In the genomic region with DNA sequence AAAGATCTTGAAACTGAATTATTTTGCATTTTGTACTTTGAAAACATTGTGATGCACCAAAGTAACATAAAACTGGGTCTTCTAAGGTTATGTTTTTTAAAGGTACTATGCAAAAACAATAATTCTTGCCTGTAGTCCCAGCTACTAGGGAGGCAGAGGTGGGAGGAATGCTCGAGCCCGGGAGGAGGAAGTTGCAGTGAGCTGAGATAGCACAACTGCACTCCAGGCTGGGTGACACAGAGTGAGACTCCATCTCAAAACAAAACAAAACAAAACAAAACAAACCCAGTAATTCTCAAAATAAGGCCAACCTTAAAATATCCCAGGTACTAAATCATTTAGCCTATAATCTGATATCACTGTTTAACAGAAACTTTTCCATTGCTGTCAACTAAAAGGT, we compare ENCODE assay signal across 22 cellular contexts.
DNase-seq lines count a peak whose midpoint lies in the region; ATAC-seq, FAIRE-seq and TF ChIP-seq lines count a peak whose summit lies in the region.
"Had no signal": no experiment of that assay in that cellular context is flagged by ENCODE, and none has a peak within 500 bp of the region (broad histone marks: within the 10 kb centered on the region; RNA-seq: fewer than 3 reads in every experiment).

No MANE protein-coding gene starts in this region.

- H3K36me3 ChIP-seq in endodermal cell (ENCODE audit: control insufficient read depth, insufficient read depth, low read length) (no peaks in the 10 kb centered on the region), adrenal gland (replicated peaks in 1 of 2) (no peaks in the 10 kb centered on the region)
- H3K36me3 ChIP-seq: SJCRH30, spleen, upper lobe of right lung had no signal

- H3K4me2 ChIP-seq in A549, result 0 out of 3 replicates have a peak overlapping the region, but pooled peaks have one; percentile 7

- DNase-seq in A549 (ENCODE audit: low read depth in 1 of 2, low spot score in 1 of 2) (no peak), M059J (ENCODE audit: low read depth) (peak; percentile 43), endodermal cell (no peak), adrenal gland (no peak)
- DNase-seq: activated CD4-positive, alpha-beta memory T cell treated with anti-CD3 and anti-CD28 coated beads, Interleukin-2, amount 10 ng/mL, durations not matched to agents 7 days and 5 days; CD4-positive, alpha-beta memory T cell; effector memory CD8-positive, alpha-beta T cell; foreskin melanocyte; GOT3; left ventricle myocardium superior; NCI-H1436 treated with DMSO at 0.1 percent for 48 hours; NCI-H446; SJCRH30; spleen; stimulated activated naive CD4-positive, alpha-beta T cell treated with Interleukin-2 at 50 U/mL for 16 hours; upper lobe of right lung had no signal

- no peak overlapping the region for H3K4me3 Mint-ChIP-seq in endodermal cell
- H3K4me3 Mint-ChIP-seq: activated CD4-positive, alpha-beta memory T cell treated with anti-CD3 and anti-CD28 coated beads, Interleukin-2, amount 10 ng/mL, durations not matched to agents 7 days and 5 days; CD4-positive, alpha-beta memory T cell; effector memory CD8-positive, alpha-beta T cell had no signal

- no peak for ATAC-seq in A549
- ATAC-seq in GM21529 (IDR thresholded peaks at IDR 0.05; ENCODE audit: unreplicated experiment), result peak; percentile 65
- ATAC-seq in GM18867 (IDR thresholded peaks at IDR 0.05; ENCODE audit: unreplicated experiment), result no peak
- ATAC-seq in GM21528 (IDR thresholded peaks at IDR 0.05; ENCODE audit: low FRiP score, unreplicated experiment), result no peak
- ATAC-seq in GM19452 (IDR thresholded peaks at IDR 0.05; ENCODE audit: unreplicated experiment), result no peak
- ATAC-seq: effector memory CD8-positive, alpha-beta T cell; left ventricle myocardium superior; upper lobe of right lung had no signal

- FAIRE-seq in A549 (lab: Jason Lieb, UNC), result no peak

- H3K9me3 ChIP-seq in A549, result no peaks in the 10 kb centered on the region
- H3K9me3 ChIP-seq in endodermal cell (ENCODE audit: control insufficient read depth, low read length), result no peaks in the 10 kb centered on the region
- no peaks in the 10 kb centered on the region for H3K9me3 ChIP-seq in adrenal gland (replicated peaks in 1 of 3)
- H3K9me3 ChIP-seq: SJCRH30, spleen, upper lobe of right lung had no signal

- H3K9me3 Mint-ChIP-seq in endodermal cell, result no peaks in the 10 kb centered on the region
- H3K9me3 Mint-ChIP-seq: activated CD4-positive, alpha-beta memory T cell treated with anti-CD3 and anti-CD28 coated beads, Interleukin-2, amount 10 ng/mL, durations not matched to agents 7 days and 5 days; CD4-positive, alpha-beta memory T cell; effector memory CD8-positive, alpha-beta T cell; IgD-negative memory B cell had no signal

- intact Hi-C loops in adrenal gland (cut with DNase I), result no loop called here

- 67% methylated on average over 2 of the region's 2 CpGs for whole genome bisulfite sequencing in A549 (ENCODE audit: missing lambda C conversion rate)
- WGBS in endodermal cell (ENCODE audit: insufficient coverage in 1 of 2, insufficient read length in 1 of 2), 2 experiments, result 84% methylated on average over 2 of the region's 2 CpGs; no CpG with 5 or more reads in 1 of the 2 experiments
- WGBS in adrenal gland, 4 donors, result 16 to 37% (median 20%) methylated on average over 2 of the region's 2 CpGs

- no peak for TF ChIP-seq RAD21 in A549 (conservative IDR thresholded peaks at IDR 0.05 in 1 of 2, IDR thresholded peaks at IDR 0.05 in 1 of 2)

- H3K4me1 ChIP-seq in A549 (peaks cover 26% of the 10 kb centered on the region), endodermal cell (ENCODE audit: control insufficient read depth, insufficient read depth, low read length) (no peaks in the 10 kb centered on the region), adrenal gland (replicated peaks in 1 of 2) (no peaks in the 10 kb centered on the region)
- H3K4me1 ChIP-seq: SJCRH30, upper lobe of right lung had no signal

- H3K27ac ChIP-seq in A549 (no peak overlapping the region), endodermal cell (ENCODE audit: low read depth, low read length) (no peak overlapping the region), adrenal gland (no peak overlapping the region)
- H3K27ac ChIP-seq: SJCRH30, spleen, upper lobe of right lung had no signal

- H3K4me3 ChIP-seq in A549, result no peak overlapping the region
- H3K4me3 ChIP-seq in endodermal cell (ENCODE audit: low read length), result no peak overlapping the region
- H3K4me3 ChIP-seq in adrenal gland, result no peak overlapping the region
- H3K4me3 ChIP-seq: SJCRH30, spleen, upper lobe of right lung had no signal

- H3K27me3 ChIP-seq in endodermal cell (ENCODE audit: control insufficient read depth, insufficient read depth, low read length, poor library complexity, severe bottlenecking) (no peaks in the 10 kb centered on the region), adrenal gland (no peaks in the 10 kb centered on the region)
- H3K27me3 ChIP-seq: SJCRH30, spleen, upper lobe of right lung had no signal

- no peak for TF ChIP-seq POLR2A in A549 (IDR thresholded peaks at IDR 0.05; ENCODE audit: low read length)
- no peak for TF ChIP-seq POLR2A in adrenal gland (IDR thresholded peaks at IDR 0.05)

- peaks cover 4% of the 10 kb centered on the region for H3K4me1 Mint-ChIP-seq in endodermal cell
- H3K4me1 Mint-ChIP-seq: activated CD4-positive, alpha-beta memory T cell treated with anti-CD3 and anti-CD28 coated beads, Interleukin-2, amount 10 ng/mL, durations not matched to agents 7 days and 5 days had no signal

- no peak for TF ChIP-seq EP300 in A549 (IDR thresholded peaks at IDR 0.05)

- POLR2A ChIA-PET in A549 (lab: Yijun Ruan, JAX), result no interaction called here

- CTCF ChIA-PET in A549 (lab: Yijun Ruan, JAX), result no interaction called here

- H3K27ac Mint-ChIP-seq in endodermal cell, result peak overlapping the region; percentile 50
- H3K27ac Mint-ChIP-seq: activated CD4-positive, alpha-beta memory T cell treated with anti-CD3 and anti-CD28 coated beads, Interleukin-2, amount 10 ng/mL, durations not matched to agents 7 days and 5 days; CD4-positive, alpha-beta memory T cell; progenitor cell of endocrine pancreas had no signal

- H3K27me3 Mint-ChIP-seq in endodermal cell (ENCODE audit: insufficient read depth), result no peaks in the 10 kb centered on the region
- H3K27me3 Mint-ChIP-seq: activated CD4-positive, alpha-beta memory T cell treated with anti-CD3 and anti-CD28 coated beads, Interleukin-2, amount 10 ng/mL, durations not matched to agents 7 days and 5 days; CD4-positive, alpha-beta memory T cell; effector memory CD8-positive, alpha-beta T cell; IgD-negative memory B cell; progenitor cell of endocrine pancreas had no signal

- TF ChIP-seq CTCF in A549 (IDR thresholded peaks at IDR 0.05), result no peak
- TF ChIP-seq CTCF in endodermal cell (conservative IDR thresholded peaks at IDR 0.05), result no peak
- TF ChIP-seq CTCF in adrenal gland (IDR thresholded peaks at IDR 0.05), result no peak

- H3K9ac ChIP-seq in endodermal cell (ENCODE audit: extremely low read depth, low read length, poor library complexity, severe bottlenecking), result no peak overlapping the region

- no peaks in the 10 kb centered on the region for H3K36me3 Mint-ChIP-seq in endodermal cell (ENCODE audit: low read depth)
- H3K36me3 Mint-ChIP-seq: CD4-positive, alpha-beta memory T cell had no signal

TF ChIP-seq in A549, 52 proteins besides CTCF, POLR2A, EP300 and RAD21 (continues in another document):
- TF ChIP-seq HDAC2 (IDR thresholded peaks at IDR 0.05) (no peak), HOXA7 (CRISPR knock-in tag; IDR thresholded peaks at IDR 0.05) (no peak), CHD4 (IDR thresholded peaks at IDR 0.05; ENCODE audit: borderline replicate concordance) (no peak), MAFK (IDR thresholded peaks at IDR 0.05; ENCODE audit: partially characterized antibody) (no peak), KDM5A (IDR thresholded peaks at IDR 0.05) (no peak), SREBF2 (IDR thresholded peaks at IDR 0.05) (no peak), RNF2 (IDR thresholded peaks at IDR 0.05; ENCODE audit: borderline replicate concordance, low read depth) (no peak), POLR2AphosphoS2 (conservative IDR thresholded peaks at IDR 0.05; ENCODE audit: low read length) (no peak), EHMT2 (IDR thresholded peaks at IDR 0.05; ENCODE audit: low read depth) (no peak), CEBPB (IDR thresholded peaks at IDR 0.05) (no peak), GATA3 (IDR thresholded peaks at IDR 0.05; ENCODE audit: borderline replicate concordance) (no peak), ZSCAN20 (CRISPR knock-in tag; IDR thresholded peaks at IDR 0.05) (no peak)
- TF ChIP-seq, protein P1, sequence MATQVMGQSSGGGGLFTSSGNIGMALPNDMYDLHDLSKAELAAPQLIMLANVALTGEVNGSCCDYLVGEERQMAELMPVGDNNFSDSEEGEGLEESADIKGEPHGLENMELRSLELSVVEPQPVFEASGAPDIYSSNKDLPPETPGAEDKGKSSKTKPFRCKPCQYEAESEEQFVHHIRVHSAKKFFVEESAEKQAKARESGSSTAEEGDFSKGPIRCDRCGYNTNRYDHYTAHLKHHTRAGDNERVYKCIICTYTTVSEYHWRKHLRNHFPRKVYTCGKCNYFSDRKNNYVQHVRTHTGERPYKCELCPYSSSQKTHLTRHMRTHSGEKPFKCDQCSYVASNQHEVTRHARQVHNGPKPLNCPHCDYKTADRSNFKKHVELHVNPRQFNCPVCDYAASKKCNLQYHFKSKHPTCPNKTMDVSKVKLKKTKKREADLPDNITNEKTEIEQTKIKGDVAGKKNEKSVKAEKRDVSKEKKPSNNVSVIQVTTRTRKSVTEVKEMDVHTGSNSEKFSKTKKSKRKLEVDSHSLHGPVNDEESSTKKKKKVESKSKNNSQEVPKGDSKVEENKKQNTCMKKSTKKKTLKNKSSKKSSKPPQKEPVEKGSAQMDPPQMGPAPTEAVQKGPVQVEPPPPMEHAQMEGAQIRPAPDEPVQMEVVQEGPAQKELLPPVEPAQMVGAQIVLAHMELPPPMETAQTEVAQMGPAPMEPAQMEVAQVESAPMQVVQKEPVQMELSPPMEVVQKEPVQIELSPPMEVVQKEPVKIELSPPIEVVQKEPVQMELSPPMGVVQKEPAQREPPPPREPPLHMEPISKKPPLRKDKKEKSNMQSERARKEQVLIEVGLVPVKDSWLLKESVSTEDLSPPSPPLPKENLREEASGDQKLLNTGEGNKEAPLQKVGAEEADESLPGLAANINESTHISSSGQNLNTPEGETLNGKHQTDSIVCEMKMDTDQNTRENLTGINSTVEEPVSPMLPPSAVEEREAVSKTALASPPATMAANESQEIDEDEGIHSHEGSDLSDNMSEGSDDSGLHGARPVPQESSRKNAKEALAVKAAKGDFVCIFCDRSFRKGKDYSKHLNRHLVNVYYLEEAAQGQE (IDR thresholded peaks at IDR 0.05), result no peak
